ENCODE assay signal across 9 cellular contexts in genomic region chr11:13303668-13304649, GRCh38. TPM values are rescaled to one million over a fixed set of nuclear protein-coding genes. Genes with fewer than 3 reads are reported as not detected.
DNase-seq lines count a peak whose midpoint lies in the region; ATAC-seq and TF ChIP-seq lines count a peak whose summit lies in the region.
"Had no signal": no experiment of that assay in that cellular context is flagged by ENCODE, and none has a peak within 500 bp of the region (broad histone marks: within the 10 kb centered on the region; RNA-seq: fewer than 3 reads in every experiment).

No MANE protein-coding gene starts in this region.

- no peak for DNase-seq in activated CD4-positive, alpha-beta T cell treated with anti-CD3 and anti-CD28 coated beads, Interleukin-2, amount 10 ng/mL, durations not matched to agents 7 days and 5 days
- DNase-seq in activated CD4-positive, alpha-beta T cell treated with anti-CD3 and anti-CD28 coated beads, Interleukin-2, amount 50 U/mL, for 48 hours, result no peak
- DNase-seq in Kasumi-1 (lab: John Stamatoyannopoulos, UW), result peak; percentile 70 to 79
- peak; percentile 38 for DNase-seq in activated CD8-positive, alpha-beta T cell treated with anti-CD3 and anti-CD28 coated beads, Interleukin-2, amount 10 ng/mL, durations not matched to agents 7 days and 5 days
- DNase-seq in psoas muscle, result no peak
- no peak for DNase-seq in putamen (ENCODE audit: low spot score)
- DNase-seq: NCI-H1105 treated with DMSO at 0.1 percent for 48 hours had no signal

- intact Hi-C loops in psoas muscle (cut with DNase I), result loop anchor here in 1 of 2 donors (2.0 kb wide), 1 partner anchor 19 kb away; no protein-coding TSS in a partner anchor

- H3K4me1 Mint-ChIP-seq in activated CD4-positive, alpha-beta T cell treated with anti-CD3 and anti-CD28 coated beads, Interleukin-2, amount 10 ng/mL, durations not matched to agents 7 days and 5 days, result peaks cover 32% of the 10 kb centered on the region
- H3K4me1 Mint-ChIP-seq in activated CD8-positive, alpha-beta T cell treated with anti-CD3 and anti-CD28 coated beads, Interleukin-2, amount 10 ng/mL, durations not matched to agents 7 days and 5 days (ENCODE audit: low read depth), result peaks cover 22% of the 10 kb centered on the region

- no peak for TF ChIP-seq CTCF in psoas muscle (IDR thresholded peaks at IDR 0.05)

- H3K4me3 Mint-ChIP-seq in activated CD4-positive, alpha-beta T cell treated with anti-CD3 and anti-CD28 coated beads, Interleukin-2, amount 10 ng/mL, durations not matched to agents 7 days and 5 days, result no peak overlapping the region
- no peak overlapping the region for H3K4me3 Mint-ChIP-seq in activated CD8-positive, alpha-beta T cell treated with anti-CD3 and anti-CD28 coated beads, Interleukin-2, amount 10 ng/mL, durations not matched to agents 7 days and 5 days

- H3K36me3 ChIP-seq in psoas muscle (ENCODE audit: insufficient read depth in 1 of 2, low read depth in 1 of 2), result no peaks in the 10 kb centered on the region

- no peaks in the 10 kb centered on the region for H3K27me3 ChIP-seq in psoas muscle (ENCODE audit: insufficient read depth in 3 of 3, low read length in 2 of 3)

- peaks cover 91% of the 10 kb centered on the region for H3K4me1 ChIP-seq in psoas muscle

- POLR2A ChIA-PET in activated CD4-positive, alpha-beta T cell treated with anti-CD3 and anti-CD28 coated beads, Interleukin-2, amount 10 ng/mL, durations not matched to agents 7 days and 5 days (lab: Charles Lee), result no interaction called here
- POLR2A ChIA-PET in activated CD8-positive, alpha-beta T cell treated with anti-CD3 and anti-CD28 coated beads, Interleukin-2, amount 10 ng/mL, durations not matched to agents 7 days and 5 days (lab: Charles Lee), result no interaction called here

- H3K27ac ChIP-seq in psoas muscle, result peak overlapping the region; percentile 86

- WGBS in psoas muscle, 3 donors, result 78 to 86% (median 81%) methylated on average over 10 of the region's 10 CpGs

- peaks cover 20% of the 10 kb centered on the region for H3K36me3 Mint-ChIP-seq in activated CD4-positive, alpha-beta T cell treated with anti-CD3 and anti-CD28 coated beads, Interleukin-2, amount 10 ng/mL, durations not matched to agents 7 days and 5 days (ENCODE audit: low read depth)
- H3K36me3 Mint-ChIP-seq in activated CD8-positive, alpha-beta T cell treated with anti-CD3 and anti-CD28 coated beads, Interleukin-2, amount 10 ng/mL, durations not matched to agents 7 days and 5 days (ENCODE audit: low read depth), result peaks cover 44% of the 10 kb centered on the region

- H3K27ac Mint-ChIP-seq in activated CD4-positive, alpha-beta T cell treated with anti-CD3 and anti-CD28 coated beads, Interleukin-2, amount 10 ng/mL, durations not matched to agents 7 days and 5 days, result peak overlapping the region; percentile 55
- peak overlapping the region; percentile 77 for H3K27ac Mint-ChIP-seq in activated CD8-positive, alpha-beta T cell treated with anti-CD3 and anti-CD28 coated beads, Interleukin-2, amount 10 ng/mL, durations not matched to agents 7 days and 5 days

- H3K4me3 ChIP-seq in psoas muscle, result no peak overlapping the region

- no peaks in the 10 kb centered on the region for H3K9me3 ChIP-seq in psoas muscle

- H3K27me3 Mint-ChIP-seq in activated CD4-positive, alpha-beta T cell treated with anti-CD3 and anti-CD28 coated beads, Interleukin-2, amount 10 ng/mL, durations not matched to agents 7 days and 5 days, result no peaks in the 10 kb centered on the region
- no peaks in the 10 kb centered on the region for H3K27me3 Mint-ChIP-seq in activated CD8-positive, alpha-beta T cell treated with anti-CD3 and anti-CD28 coated beads, Interleukin-2, amount 10 ng/mL, durations not matched to agents 7 days and 5 days (ENCODE audit: low read depth)

- H3K9me3 Mint-ChIP-seq in activated CD4-positive, alpha-beta T cell treated with anti-CD3 and anti-CD28 coated beads, Interleukin-2, amount 10 ng/mL, durations not matched to agents 7 days and 5 days, result peaks cover 12% of the 10 kb centered on the region
- peaks cover 3% of the 10 kb centered on the region for H3K9me3 Mint-ChIP-seq in activated CD8-positive, alpha-beta T cell treated with anti-CD3 and anti-CD28 coated beads, Interleukin-2, amount 10 ng/mL, durations not matched to agents 7 days and 5 days (ENCODE audit: insufficient read depth)

- CTCF ChIA-PET in activated CD4-positive, alpha-beta T cell treated with anti-CD3 and anti-CD28 coated beads, Interleukin-2, amount 10 ng/mL, durations not matched to agents 7 days and 5 days (lab: Charles Lee), result interaction anchor here (0.6 to 1.6 kb wide), 3 partner anchors 12 to 1619 kb away, joined by 3 read pairs; no protein-coding TSS in a partner anchor
- CTCF ChIA-PET in activated CD8-positive, alpha-beta T cell treated with anti-CD3 and anti-CD28 coated beads, Interleukin-2, amount 10 ng/mL, durations not matched to agents 7 days and 5 days (lab: Charles Lee), result interaction anchor here (2.9 kb wide), 1 partner anchor 31 kb away, joined by 17 read pairs; no protein-coding TSS in a partner anchor

- ATAC-seq in activated CD8-positive, alpha-beta T cell treated with anti-CD3 and anti-CD28 coated beads, Interleukin-2, amount 10 ng/mL, durations not matched to agents 7 days and 5 days, result peak; percentile 47
- peak in 3 of 4 donors; percentile 17 to 32 (median 23) for ATAC-seq in psoas muscle
- ATAC-seq in GM19351 (IDR thresholded peaks at IDR 0.05; ENCODE audit: unreplicated experiment), result no peak
- no peak for ATAC-seq in GM18909 (IDR thresholded peaks at IDR 0.05; ENCODE audit: poor library complexity, unreplicated experiment)

RNA-seq across cellular contexts. Expression of gene BMAL1, which starts 26.4 kb away (rescaled TPM):
- 10 to 100 TPM; 32.0 to 36.9 TPM for total RNA-seq in activated CD4-positive, alpha-beta T cell treated with anti-CD3 and anti-CD28 coated beads, Interleukin-2, amount 10 ng/mL, durations not matched to agents 7 days and 5 days
- 10 to 100 TPM; 41.1 to 53.5 TPM for total RNA-seq in activated CD8-positive, alpha-beta T cell treated with anti-CD3 and anti-CD28 coated beads, Interleukin-2, amount 10 ng/mL, durations not matched to agents 7 days and 5 days
- 10 to 100 TPM; 15.1 to 35.4 (median 23.4) TPM for total RNA-seq in psoas muscle
- polyA plus RNA-seq in psoas muscle, result 10 to 100 TPM in 2 of 3 donors, 1 to 10 TPM in 1; 7.4 to 34.6 (median 28.2) TPM

Comparison
In these comparisons a context has a peak if more than half of its experiments do, and no peak if none do; other contexts are left out.
1. DNase-seq: peak in Kasumi-1 (2 of 2) and activated CD8-positive, alpha-beta T cell treated with anti-CD3 and anti-CD28 coated beads, Interleukin-2, amount 10 ng/mL, durations not matched to agents 7 days and 5 days (single experiment); none in activated CD4-positive, alpha-beta T cell treated with anti-CD3 and anti-CD28 coated beads, Interleukin-2, amount 10 ng/mL, durations not matched to agents 7 days and 5 days (single experiment), activated CD4-positive, alpha-beta T cell treated with anti-CD3 and anti-CD28 coated beads, Interleukin-2, amount 50 U/mL, for 48 hours (0 of 2), psoas muscle (0 of 2) and putamen (single experiment).
2. ATAC-seq: peak in activated CD8-positive, alpha-beta T cell treated with anti-CD3 and anti-CD28 coated beads, Interleukin-2, amount 10 ng/mL, durations not matched to agents 7 days and 5 days (single experiment) and psoas muscle (3 of 4); none in GM19351 (single experiment) and GM18909 (single experiment).